30 cellular contexts compared by ENCODE assay signal in the genomic region with DNA sequence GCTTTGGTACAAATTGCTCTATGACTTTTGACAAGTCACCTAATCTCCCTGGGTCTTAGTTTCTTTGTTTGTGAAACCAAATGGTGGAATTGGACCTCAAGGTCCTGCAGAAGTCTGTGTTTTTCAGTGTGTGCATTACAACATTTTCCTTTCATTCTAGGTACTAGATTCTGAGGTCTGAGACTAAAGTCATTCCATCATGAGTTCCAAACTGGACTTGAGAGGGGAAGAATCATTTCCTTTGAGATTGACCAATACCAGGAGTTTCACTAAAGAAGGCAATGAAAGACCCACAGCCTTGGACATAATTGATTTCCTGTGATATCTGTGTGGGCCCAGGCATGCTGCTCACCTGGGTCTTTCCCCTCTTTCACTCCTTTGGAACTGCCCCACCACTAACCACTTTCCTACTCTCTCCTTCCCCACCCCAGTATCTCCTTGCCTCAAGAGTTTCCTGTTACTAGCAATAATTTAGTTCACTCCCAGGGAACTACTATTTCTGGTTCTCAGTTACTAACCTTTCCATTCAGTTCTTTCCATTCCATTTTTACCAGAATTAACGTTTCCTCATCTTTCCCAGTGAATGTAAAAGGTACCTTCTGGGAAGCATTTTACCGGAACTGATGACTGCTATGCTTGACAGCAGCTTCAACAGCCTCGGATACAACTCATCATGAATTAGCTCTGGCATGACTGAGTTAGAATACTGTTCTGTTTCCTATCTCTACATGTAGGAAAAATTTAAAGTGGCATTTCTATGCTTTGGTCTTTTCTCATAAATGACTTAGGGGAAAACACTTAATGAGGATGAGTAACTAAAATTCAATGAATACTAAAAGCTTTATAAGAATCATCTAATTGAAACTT. TPM values are rescaled to one million over a fixed set of nuclear protein-coding genes. Genes with fewer than 3 reads are reported as not detected.
"Had no signal": no experiment of that assay in that cellular context is flagged by ENCODE, and none has a peak within 500 bp of the region (broad histone marks: within the 10 kb centered on the region; RNA-seq: fewer than 3 reads in every experiment).

No MANE protein-coding gene starts in this region.

- H3K36me3 ChIP-seq: SJSA1 had no signal

- DNase-seq: activated CD4-positive, alpha-beta T cell treated with anti-CD3 and anti-CD28 coated beads for 1 hour; activated CD8-positive, alpha-beta memory T cell treated with anti-CD3 and anti-CD28 coated beads, Interleukin-2, amount 50 U/mL, for 4 hours; activated CD8-positive, alpha-beta T cell treated with anti-CD3 and anti-CD28 coated beads for 36 hours; activated gamma-delta T cell treated with Interleukin-2 at 50 U/mL for 16 hours; activated naive CD4-positive, alpha-beta T cell treated with anti-CD3 and anti-CD28 coated beads, Interleukin-2, amount 10 ng/mL, durations not matched to agents 7 days and 5 days; activated naive CD8-positive, alpha-beta T cell treated with anti-CD3 and anti-CD28 coated beads for 36 hours; activated T-cell treated with anti-CD3 and anti-CD28 coated beads, Interleukin-2, amount 50 U/mL, for 72 hours; cerebellar nuclear complex; Kasumi-1; KBM-7; MV-4-11; NCI-H1092 treated with DMSO at 0.1 percent for 48 hours; NCI-H1436; NCI-H1694 treated with DMSO at 0.1 percent for 48 hours; NCI-H2029 treated with DMSO at 0.1 percent for 48 hours; NCI-H345; NCI-H510A; NCI-H526 treated with DMSO at 0.1 percent for 48 hours; NCI-H82; SHP77; T-helper 1 cell had no signal

- H3K4me3 ChIP-seq: SJSA1 had no signal

- FAIRE-seq: colon had no signal

- H3K27me3 ChIP-seq: SJSA1 had no signal

- H3K27ac ChIP-seq: SJSA1 had no signal

- H3K9me3 ChIP-seq: SJSA1 had no signal

- ATAC-seq: activated CD8-positive, alpha-beta T cell treated with anti-CD3 and anti-CD28 coated beads for 36 hours; activated T-cell treated with anti-CD3 and anti-CD28 coated beads, Interleukin-2, amount 50 U/mL, for 72 hours; Panc1; WTC11 had no signal

RNA-seq across cellular contexts. Expression of gene TAS2R41, which starts 18.4 kb away (rescaled TPM):
- total RNA-seq: activated CD8-positive, alpha-beta T cell treated with anti-CD3 and anti-CD28 coated beads for 36 hours; activated naive CD8-positive, alpha-beta T cell treated with anti-CD3 and anti-CD28 coated beads for 36 hours; activated T-cell treated with anti-CD3 and anti-CD28 coated beads, Interleukin-2, amount 50 U/mL, for 72 hours; activated T-helper 2 cell treated with anti-CD3 and anti-CD28 coated beads, Interferon-gamma antibody, Interleukin-2, Interleukin-4, amounts not matched to agents 10 μg/mL and 5 μg/mL and 100 μg/mL, durations not matched to agents 14 hours and 24 hours and 36 hours; cardiac septum; OCI-LY7; SJSA1; T-helper 2 cell treated with Interferon-gamma antibody and Interleukin-4, amounts not matched to agents 100 ng/mL and 5 ng/mL, for 36 hours had no signal
- polyA plus RNA-seq: adipose tissue had no signal

RNA-seq across cellular contexts. Expression of gene TAS2R60, which starts 52.8 kb away (rescaled TPM):
- total RNA-seq: activated CD8-positive, alpha-beta T cell treated with anti-CD3 and anti-CD28 coated beads for 36 hours; activated naive CD8-positive, alpha-beta T cell treated with anti-CD3 and anti-CD28 coated beads for 36 hours; activated T-cell treated with anti-CD3 and anti-CD28 coated beads, Interleukin-2, amount 50 U/mL, for 72 hours; activated T-helper 2 cell treated with anti-CD3 and anti-CD28 coated beads, Interferon-gamma antibody, Interleukin-2, Interleukin-4, amounts not matched to agents 10 μg/mL and 5 μg/mL and 100 μg/mL, durations not matched to agents 14 hours and 24 hours and 36 hours; cardiac septum; OCI-LY7; SJSA1; T-helper 2 cell treated with Interferon-gamma antibody and Interleukin-4, amounts not matched to agents 100 ng/mL and 5 ng/mL, for 36 hours had no signal
- polyA plus RNA-seq: adipose tissue had no signal
